In genomic region chr4:103100691-103101090, GRCh38 we compare ENCODE assay signal across 19 cellular contexts. TPM values are rescaled to one million over a fixed set of nuclear protein-coding genes. Genes with fewer than 3 reads are reported as not detected.
DNase-seq lines count a peak whose midpoint lies in the region; ATAC-seq, FAIRE-seq and TF ChIP-seq lines count a peak whose summit lies in the region.
"Had no signal": no experiment of that assay in that cellular context is flagged by ENCODE, and none has a peak within 500 bp of the region (broad histone marks: within the 10 kb centered on the region; RNA-seq: fewer than 3 reads in every experiment).

No MANE protein-coding gene starts in this region.

- 66% methylated on average over 5 of the region's 5 CpGs for WGBS in mammary epithelial cell (ENCODE audit: low coverage, missing lambda C conversion rate)
- WGBS in K562 (ENCODE audit: insufficient coverage, low coverage, missing lambda C conversion rate): 20% methylated on average over 4 of the region's 5 CpGs

- DNase-seq in mammary epithelial cell (no peak), MCF 10A (ENCODE audit: unreplicated experiment) (no peak), K562 (ENCODE audit: extremely low read depth in 1 of 4, low spot score in 3 of 4) (no peak), islet precursor cell (peak; percentile 68), COLO829 (ENCODE audit: low spot score) (no peak)
- DNase-seq: Calu3; CD4-positive, alpha-beta memory T cell; GOT3; NCI-H1436; NCI-H1930; NCI-H2171; NCI-H748 treated with DMSO at 0.1 percent for 48 hours; Right ventricle myocardium superior had no signal

- POLR2A ChIA-PET in MCF 10A (lab: Yijun Ruan, JAX) (interaction anchor here (1.2 to 3.6 kb wide), 5 partner anchors 8 to 670 kb away, joined by 3 to 19 read pairs (median 10); partner anchors contain the start of gene UBE2D3), K562 (lab: Yijun Ruan, JAX) (no interaction called here)

- H3K36me3 Mint-ChIP-seq in MCF 10A (ENCODE audit: insufficient read depth, unreplicated experiment): peaks cover 10% of the 10 kb centered on the region

- dilution Hi-C loops in mammary epithelial cell (cut with HindIII; ENCODE audit: low sequenced_read_pairs): no loop called here

- H3K27me3 ChIP-seq in mammary epithelial cell (ENCODE audit: insufficient read depth, low read length) (no peaks in the 10 kb centered on the region), K562 (ENCODE audit: control insufficient read depth in 2 of 2, insufficient read depth in 2 of 2, low read length in 2 of 2) (no peaks in the 10 kb centered on the region)
- H3K27me3 ChIP-seq: BLaER1 had no signal

- in situ Hi-C loops in mammary epithelial cell (cut with MboI; ENCODE audit: low sequenced_read_pairs in 2 of 2) (no loop called here), K562 (cut with MboI) (no loop called here)

- H3K9me1 ChIP-seq in K562 (ENCODE audit: control insufficient read depth, insufficient read depth, low read length): no peaks in the 10 kb centered on the region

- no peak for TF ChIP-seq POLR2A in K562 (conservative IDR thresholded peaks at IDR 0.05)

- ATAC-seq in K562: no peak
- no peak for ATAC-seq in HG03432 (IDR thresholded peaks at IDR 0.05; ENCODE audit: unreplicated experiment)
- no peak for ATAC-seq in HG02678 (IDR thresholded peaks at IDR 0.05; ENCODE audit: unreplicated experiment)

- H3K27ac ChIP-seq in mammary epithelial cell (ENCODE audit: insufficient read depth, low read depth, low read length) (no peak overlapping the region), K562 (ENCODE audit: extremely low read depth, low read depth, low read length) (no peak overlapping the region)
- H3K27ac ChIP-seq: BLaER1, KMS-11 had no signal

- peak overlapping the region; percentile 82 for H2AFZ ChIP-seq in mammary epithelial cell (ENCODE audit: low read depth, low read length)
- H2AFZ ChIP-seq in K562 (ENCODE audit: low read depth, low read length): peak overlapping the region; percentile 4; the same call in 1 of the 2 replicates

- H3K4me3 ChIP-seq in mammary epithelial cell (replicated peaks in 1 of 3; ENCODE audit: insufficient read depth in 1 of 3, low read depth in 2 of 3, low read length in 3 of 3): no peak overlapping the region
- no peak overlapping the region for H3K4me3 ChIP-seq in K562
- H3K4me3 ChIP-seq: BLaER1, GM12878 had no signal

- BruUV-seq in mammary epithelial cell (replicated peaks; lab: Mats Ljungman, UMichigan) (no TSS peak), MCF 10A (replicated peaks; lab: Mats Ljungman, UMichigan) (no TSS peak), K562 (replicated peaks; lab: Mats Ljungman, UMichigan) (no TSS peak)

- intact Hi-C loops in mammary epithelial cell (cut with micrococcal nuclease): no loop called here
- intact Hi-C loops in MCF 10A (cut with micrococcal nuclease): no loop called here
- intact Hi-C loops in K562 (cut with micrococcal nuclease): loop anchor here (5.0 kb wide), 1 partner anchor 832 kb away; no protein-coding TSS in a partner anchor

- no peak overlapping the region for H3K27ac Mint-ChIP-seq in MCF 10A (ENCODE audit: low read depth, unreplicated experiment)

- H3K4me1 Mint-ChIP-seq in MCF 10A (ENCODE audit: insufficient read depth, unreplicated experiment): peaks cover 16% of the 10 kb centered on the region

- CTCF ChIA-PET in mammary epithelial cell (lab: Charles Lee; ENCODE audit: low non-redundant PET): no interaction called here
- CTCF ChIA-PET in MCF 10A (lab: Yijun Ruan, JAX): interaction anchor here (0.6 to 4.7 kb wide), 14 partner anchors 9 to 835 kb away, joined by 3 to 57 read pairs (median 4); partner anchors contain the start of gene SLC9B2
- CTCF ChIA-PET in K562 (lab: Yijun Ruan, JAX; ENCODE audit: low intra/inter-chr PET ratio): interaction anchor here (1.3 kb wide), 1 partner anchor 667 kb away, joined by 3 read pairs; no protein-coding TSS in a partner anchor

- H3K9me3 ChIP-seq in mammary epithelial cell (replicated peaks; ENCODE audit: insufficient read depth, low read length) (no peaks in the 10 kb centered on the region), K562 (replicated peaks; ENCODE audit: control insufficient read depth, insufficient read depth, low read depth, low read length) (no peaks in the 10 kb centered on the region)
- H3K9me3 ChIP-seq: BLaER1 had no signal

- H3K4me2 ChIP-seq in mammary epithelial cell (ENCODE audit: insufficient read depth, low read depth, low read length) (no peak overlapping the region), K562 (ENCODE audit: insufficient read depth, low read length) (no peak overlapping the region)
- H3K4me2 ChIP-seq: BLaER1 had no signal

- TF ChIP-seq EP300 in K562 (IDR thresholded peaks at IDR 0.05; ENCODE audit: low read length): no peak

- H3K36me3 ChIP-seq in mammary epithelial cell (ENCODE audit: insufficient read depth, low read length): no peaks in the 10 kb centered on the region
- no peaks in the 10 kb centered on the region for H3K36me3 ChIP-seq in K562 (ENCODE audit: control insufficient read depth, insufficient read depth, low read length)
- H3K36me3 ChIP-seq: BLaER1 had no signal

- no peaks in the 10 kb centered on the region for H3K27me3 Mint-ChIP-seq in MCF 10A (ENCODE audit: insufficient read depth, unreplicated experiment)
- H3K27me3 Mint-ChIP-seq: CD4-positive, alpha-beta memory T cell had no signal

- TF ChIP-seq CTCF in mammary epithelial cell (conservative IDR thresholded peaks at IDR 0.05 in 1 of 2, IDR thresholded peaks at IDR 0.05 in 1 of 2; ENCODE audit: extremely low read depth in 1 of 2, insufficient read depth in 1 of 2, low read depth in 1 of 2, low read length in 2 of 2) (no peak), MCF 10A (IDR thresholded peaks at IDR 0.05; ENCODE audit: unreplicated experiment) (no peak), K562 (IDR thresholded peaks at IDR 0.05 in 2 of 3, conservative IDR thresholded peaks at IDR 0.05 in 1 of 3; ENCODE audit: insufficient read depth in 2 of 3, low read depth in 1 of 3, low read length in 3 of 3) (no peak)

- H4K20me1 ChIP-seq in mammary epithelial cell (ENCODE audit: insufficient read depth, low read length): no peaks in the 10 kb centered on the region
- H4K20me1 ChIP-seq in K562 (replicated peaks; ENCODE audit: control insufficient read depth, insufficient read depth, low read length): no peaks in the 10 kb centered on the region
- H4K20me1 ChIP-seq: BLaER1 had no signal

- H3K9me3 Mint-ChIP-seq in MCF 10A (ENCODE audit: unreplicated experiment): no peaks in the 10 kb centered on the region
- H3K9me3 Mint-ChIP-seq: CD4-positive, alpha-beta memory T cell had no signal

- H3K79me2 ChIP-seq in mammary epithelial cell (ENCODE audit: insufficient read depth, low read length): no peaks in the 10 kb centered on the region
- no peaks in the 10 kb centered on the region for H3K79me2 ChIP-seq in K562 (ENCODE audit: control insufficient read depth, insufficient read depth, low read length)

- FAIRE-seq in K562 (lab: Jason Lieb, UNC): no peak
- FAIRE-seq: A204.1, GM12878 had no signal

- H3K9ac ChIP-seq in mammary epithelial cell (ENCODE audit: insufficient read depth, low read length) (no peak overlapping the region), K562 (ENCODE audit: insufficient read depth in 1 of 2, low read depth in 2 of 2, low read length in 2 of 2) (no peak overlapping the region)
- H3K9ac ChIP-seq: BLaER1, KMS-11 had no signal

- H3K4me3 Mint-ChIP-seq in MCF 10A (ENCODE audit: unreplicated experiment): no peak overlapping the region
- H3K4me3 Mint-ChIP-seq: CD4-positive, alpha-beta memory T cell had no signal

- no peak for TF ChIP-seq RAD21 in K562 (CRISPR knock-in tag; conservative IDR thresholded peaks at IDR 0.05 in 1 of 2, IDR thresholded peaks at IDR 0.05 in 1 of 2)

- H3K4me1 ChIP-seq in mammary epithelial cell (ENCODE audit: insufficient read depth, low read length) (no peaks in the 10 kb centered on the region), K562 (replicated peaks in 1 of 2; ENCODE audit: control insufficient read depth in 2 of 2, insufficient read depth in 2 of 2, low read length in 2 of 2) (no peaks in the 10 kb centered on the region)

RNA-seq across cellular contexts. Expression of gene BDH2, which starts 1.1 kb away (rescaled TPM):
- total RNA-seq in mammary epithelial cell: 10 to 100 TPM; 20.7 to 23.0 TPM
- 24.6 TPM for polyA plus RNA-seq in mammary epithelial cell
- polyA minus RNA-seq in mammary epithelial cell: 3.5 TPM
- total RNA-seq in MCF 10A (2022): 14.3 and 17.6 TPM in 2 replicates
- 3.0 and 5.2 TPM in 2 replicates for total RNA-seq in K562 (2011; cell fraction: chromatin; rRNA removed; ENCODE audit: low replicate concordance)
- 3.0 and 3.7 TPM in 2 replicates for total RNA-seq in K562 (2011; cell fraction: nucleolus; rRNA removed)
- 2.3 and 3.1 TPM in 2 replicates for total RNA-seq in K562 (2011; cell fraction: nucleoplasm; rRNA removed)
- total RNA-seq in K562 (2014; rRNA removed): 5.1 and 8.0 TPM in 2 replicates
- total RNA-seq in K562 (2014; rRNA removed; fragmentation: Illumina TruSeq; extraction: Trizol): 10.0 and 12.8 TPM in 2 replicates
- total RNA-seq in K562 (2015; rRNA removed; fragmentation: Illumina TruSeq; extraction: Trizol): 9.1 and 10.0 TPM in 2 replicates
- total RNA-seq in K562 (2021): 4.9 and 6.0 TPM in 2 replicates
- 16.3 and 17.9 TPM in 2 replicates for polyA plus RNA-seq in K562 (2011; rRNA removed)
- 5.4 and 7.5 TPM in 2 replicates for polyA plus RNA-seq in K562 (2011; cell fraction: cytosol; rRNA removed)
- polyA plus RNA-seq in K562 (2011; cell fraction: nucleus; rRNA removed): 7.8 and 13.9 TPM in 2 replicates
- polyA plus RNA-seq in K562 (2012): 8.1 TPM in 2 replicates
- polyA plus RNA-seq in K562 (2014; fragmentation: Illumina TruSeq; extraction: Trizol): 7.3 and 7.8 TPM in 2 replicates
- 10 to 100 TPM in 1 of 2 experiments, 1 to 10 TPM in 1; 9.9 to 10.7 TPM for polyA plus RNA-seq in K562 (2014; fragmentation: Nextera tagmentation; extraction: Ambion mirVana)
- polyA plus RNA-seq in K562 (2014; rRNA removed): 8.9 and 10.8 TPM in 2 replicates
- 8.0 and 8.1 TPM in 2 replicates for polyA minus RNA-seq in K562 (2011; rRNA and poly(A)+ RNA removed)
- 2.3 and 2.8 TPM in 2 replicates for polyA minus RNA-seq in K562 (2011; cell fraction: cytosol; rRNA and poly(A)+ RNA removed)
- polyA minus RNA-seq in K562 (2011; cell fraction: nucleus; rRNA and poly(A)+ RNA removed): 3.4 and 4.8 TPM in 2 replicates

RNA-seq across cellular contexts. Expression of gene SLC9B2, which starts 24.1 kb away (rescaled TPM):
- total RNA-seq in mammary epithelial cell: 10 to 100 TPM; 16.3 to 19.8 TPM
- polyA plus RNA-seq in mammary epithelial cell: 8.9 TPM
- polyA minus RNA-seq in mammary epithelial cell: 11.2 TPM
- total RNA-seq in MCF 10A (2022): 27.7 and 28.7 TPM in 2 replicates
- 9.8 and 17.5 TPM in 2 replicates for total RNA-seq in K562 (2011; cell fraction: chromatin; rRNA removed; ENCODE audit: low replicate concordance)
- total RNA-seq in K562 (2011; cell fraction: nucleolus; rRNA removed): 7.9 and 8.5 TPM in 2 replicates
- total RNA-seq in K562 (2011; cell fraction: nucleoplasm; rRNA removed): 10.6 and 18.2 TPM in 2 replicates
- 11.4 and 13.5 TPM in 2 replicates for total RNA-seq in K562 (2014; rRNA removed)
- 13.4 and 14.0 TPM in 2 replicates for total RNA-seq in K562 (2014; rRNA removed; fragmentation: Illumina TruSeq; extraction: Trizol)
- total RNA-seq in K562 (2015; rRNA removed; fragmentation: Illumina TruSeq; extraction: Trizol): 11.3 and 11.4 TPM in 2 replicates
- total RNA-seq in K562 (2021): 14.6 and 15.0 TPM in 2 replicates
- 7.6 and 10.2 TPM in 2 replicates for polyA plus RNA-seq in K562 (2011; rRNA removed)
- 5.2 and 6.0 TPM in 2 replicates for polyA plus RNA-seq in K562 (2011; cell fraction: cytosol; rRNA removed)
- polyA plus RNA-seq in K562 (2011; cell fraction: nucleus; rRNA removed): 8.2 and 8.7 TPM in 2 replicates
- 8.5 and 10.6 TPM in 2 replicates for polyA plus RNA-seq in K562 (2012)
- polyA plus RNA-seq in K562 (2014; fragmentation: Illumina TruSeq; extraction: Trizol): 13.3 TPM in 2 replicates
- 1 to 10 TPM; 6.6 to 8.3 TPM for polyA plus RNA-seq in K562 (2014; fragmentation: Nextera tagmentation; extraction: Ambion mirVana)
- polyA plus RNA-seq in K562 (2014; rRNA removed): 10.5 and 13.5 TPM in 2 replicates
- polyA minus RNA-seq in K562 (2011; rRNA and poly(A)+ RNA removed): 16.3 and 17.4 TPM in 2 replicates
- polyA minus RNA-seq in K562 (2011; cell fraction: cytosol; rRNA and poly(A)+ RNA removed): 4.3 and 8.2 TPM in 2 replicates
- 11.0 and 14.1 TPM in 2 replicates for polyA minus RNA-seq in K562 (2011; cell fraction: nucleus; rRNA and poly(A)+ RNA removed)
